1 cellular context compared by ENCODE assay signal in the genomic region with DNA sequence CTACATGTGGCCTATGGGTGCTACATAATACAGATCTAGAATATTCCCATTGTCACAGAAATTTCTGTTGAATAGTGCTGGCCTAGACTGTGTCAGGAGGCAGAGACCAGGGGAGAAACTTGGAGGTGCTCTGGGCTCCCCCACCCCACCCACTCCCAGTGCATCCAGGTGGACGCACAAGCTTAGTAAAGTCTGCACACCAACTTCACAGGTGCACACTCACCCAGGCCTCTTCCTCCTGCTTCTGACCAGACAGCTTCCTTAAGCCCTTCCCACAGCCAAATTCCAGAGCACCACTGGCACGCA.
TF ChIP-seq lines count a peak whose summit lies in the region.

No MANE protein-coding gene starts in this region.

TF ChIP-seq in IMR-90, 13 proteins besides CTCF, POLR2A, EP300 and RAD21:
- TF ChIP-seq, protein P1, sequence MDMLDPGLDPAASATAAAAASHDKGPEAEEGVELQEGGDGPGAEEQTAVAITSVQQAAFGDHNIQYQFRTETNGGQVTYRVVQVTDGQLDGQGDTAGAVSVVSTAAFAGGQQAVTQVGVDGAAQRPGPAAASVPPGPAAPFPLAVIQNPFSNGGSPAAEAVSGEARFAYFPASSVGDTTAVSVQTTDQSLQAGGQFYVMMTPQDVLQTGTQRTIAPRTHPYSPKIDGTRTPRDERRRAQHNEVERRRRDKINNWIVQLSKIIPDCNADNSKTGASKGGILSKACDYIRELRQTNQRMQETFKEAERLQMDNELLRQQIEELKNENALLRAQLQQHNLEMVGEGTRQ (IDR thresholded peaks at IDR 0.05; ENCODE audit: low read depth, low read length) = no peak
- TF ChIP-seq FOS (IDR thresholded peaks at IDR 0.05; ENCODE audit: low read depth, low read length) (no peak), RFX5 (IDR thresholded peaks at IDR 0.05; ENCODE audit: low read depth, low read length) (no peak), SMC3 (IDR thresholded peaks at IDR 0.05; ENCODE audit: low read depth, low read length) (no peak)
- TF ChIP-seq, protein P2, sequence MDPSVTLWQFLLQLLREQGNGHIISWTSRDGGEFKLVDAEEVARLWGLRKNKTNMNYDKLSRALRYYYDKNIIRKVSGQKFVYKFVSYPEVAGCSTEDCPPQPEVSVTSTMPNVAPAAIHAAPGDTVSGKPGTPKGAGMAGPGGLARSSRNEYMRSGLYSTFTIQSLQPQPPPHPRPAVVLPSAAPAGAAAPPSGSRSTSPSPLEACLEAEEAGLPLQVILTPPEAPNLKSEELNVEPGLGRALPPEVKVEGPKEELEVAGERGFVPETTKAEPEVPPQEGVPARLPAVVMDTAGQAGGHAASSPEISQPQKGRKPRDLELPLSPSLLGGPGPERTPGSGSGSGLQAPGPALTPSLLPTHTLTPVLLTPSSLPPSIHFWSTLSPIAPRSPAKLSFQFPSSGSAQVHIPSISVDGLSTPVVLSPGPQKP (IDR thresholded peaks at IDR 0.05; ENCODE audit: borderline replicate concordance, low read depth, low read length) = no peak
